Comparison of ENCODE assay signal across 8 cellular contexts in the genomic region with DNA sequence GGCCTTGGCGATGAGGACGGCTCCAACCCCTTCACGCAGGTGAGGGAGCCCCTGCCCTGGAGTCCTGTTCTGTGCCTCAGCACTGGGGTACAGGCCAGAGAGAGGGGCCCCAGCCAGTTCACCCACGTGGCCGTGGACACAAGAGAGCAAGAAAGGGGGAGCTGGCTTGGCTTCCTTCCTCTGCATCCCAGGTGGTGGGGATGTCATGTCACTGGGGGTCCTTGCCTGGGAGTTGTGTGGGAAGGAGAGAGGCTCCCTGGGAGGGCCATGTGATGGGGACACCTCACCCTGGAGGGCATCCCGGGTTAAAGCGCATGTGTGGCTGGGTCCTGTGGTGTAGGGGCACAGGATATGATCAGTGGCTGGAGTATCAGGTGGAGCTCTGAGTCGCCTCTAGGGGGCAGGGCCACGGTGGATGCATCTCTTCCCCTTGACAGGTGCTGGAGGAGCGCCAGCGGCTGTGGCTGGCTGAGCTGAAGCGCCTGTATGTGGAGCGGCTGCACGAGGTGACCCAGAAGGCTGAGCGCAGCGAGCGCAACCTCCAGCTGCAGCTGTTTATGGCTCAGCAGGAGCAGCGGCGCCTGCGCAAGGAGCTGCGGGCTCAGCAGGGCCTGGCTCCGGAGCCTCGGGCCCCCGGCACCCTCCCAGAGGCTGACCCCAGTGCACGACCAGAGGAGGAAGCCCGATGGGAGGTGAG. TPM values are rescaled to one million over a fixed set of nuclear protein-coding genes. Genes with fewer than 3 reads are reported as not detected.
DNase-seq lines count a peak whose midpoint lies in the region; ATAC-seq, FAIRE-seq and TF ChIP-seq lines count a peak whose summit lies in the region.

No MANE protein-coding gene starts in this region.

- TF ChIP-seq CTCF in astrocyte (IDR thresholded peaks at IDR 0.05; ENCODE audit: insufficient read depth, low read depth, low read length) = peak; percentile 23
- TF ChIP-seq CTCF in kidney epithelial cell (IDR thresholded peaks at IDR 0.05; ENCODE audit: insufficient read depth, low read length, poor library complexity, severe bottlenecking) = peak; percentile 75

- H3K79me2 ChIP-seq in astrocyte (ENCODE audit: insufficient read depth, low read length) = no peaks in the 10 kb centered on the region

- H2AFZ ChIP-seq in astrocyte (ENCODE audit: low read depth, low read length) = no peak overlapping the region

- H3K9me3 ChIP-seq in astrocyte (ENCODE audit: insufficient read depth, low read depth, low read length) = no peaks in the 10 kb centered on the region

- no peaks in the 10 kb centered on the region for H3K9me3 Mint-ChIP-seq in astrocyte (ENCODE audit: unreplicated experiment)

- no peak overlapping the region for H3K27ac ChIP-seq in astrocyte (ENCODE audit: low read depth, low read length)

- peak; percentile 83 for ATAC-seq in HG02885 (IDR thresholded peaks at IDR 0.05; ENCODE audit: poor library complexity, unreplicated experiment)

- no peaks in the 10 kb centered on the region for H3K36me3 Mint-ChIP-seq in astrocyte (ENCODE audit: low read depth, unreplicated experiment)

- no peak overlapping the region for H3K4me3 Mint-ChIP-seq in astrocyte (ENCODE audit: unreplicated experiment)

- H3K27ac Mint-ChIP-seq in astrocyte (ENCODE audit: unreplicated experiment) = no peak overlapping the region

- H3K36me3 ChIP-seq in astrocyte (ENCODE audit: insufficient read depth, low read length) (no peaks in the 10 kb centered on the region), kidney epithelial cell (ENCODE audit: control insufficient read depth, insufficient read depth, low read length) (no peaks in the 10 kb centered on the region)

- H3K27me3 Mint-ChIP-seq in astrocyte (ENCODE audit: low read depth, unreplicated experiment) = peaks cover 10% of the 10 kb centered on the region

- H3K4me1 ChIP-seq in astrocyte (ENCODE audit: insufficient read depth, low read length) = no peaks in the 10 kb centered on the region

- H3K4me2 ChIP-seq in astrocyte (ENCODE audit: low read length) = no peak overlapping the region

- no peaks in the 10 kb centered on the region for H4K20me1 ChIP-seq in astrocyte (ENCODE audit: insufficient read depth, low read length)

- FAIRE-seq in astrocyte (lab: Jason Lieb, UNC) = no peak

- H3K9ac ChIP-seq in astrocyte (ENCODE audit: low read length) = no peak overlapping the region

- H3K27me3 ChIP-seq in astrocyte (ENCODE audit: insufficient read depth, low read length) (peaks cover 12% of the 10 kb centered on the region), kidney epithelial cell (ENCODE audit: control insufficient read depth, insufficient read depth, low read length) (no peaks in the 10 kb centered on the region)

- H3K4me1 Mint-ChIP-seq in astrocyte (ENCODE audit: low read depth, unreplicated experiment) = peaks cover 3% of the 10 kb centered on the region

- DNase-seq in NCI-H748 (lab: John Stamatoyannopoulos, UW; ENCODE audit: unreplicated experiment) = peak; percentile 81
- DNase-seq in NCI-H748 treated with DMSO at 0.1 percent for 48 hours (lab: John Stamatoyannopoulos, UW) = no peak
- peak; percentile 63 for DNase-seq in NCI-H146 treated with DMSO at 0.1 percent for 48 hours (lab: John Stamatoyannopoulos, UW; ENCODE audit: unreplicated experiment)
- DNase-seq in T-helper 22 cell (ENCODE audit: low read depth) = peak; percentile 60
- peak; percentile 12 for DNase-seq in astrocyte (ENCODE audit: low read depth)
- peak; percentile 61 for DNase-seq in kidney epithelial cell (ENCODE audit: low read depth)
- peak; percentile 65 to 69 for DNase-seq in stimulated activated CD4-positive, alpha-beta T cell treated with anti-CD3 and anti-CD28 coated beads, Interleukin-2, amount 100 ng/mL, for 48 hours

- no peak overlapping the region for H3K4me3 ChIP-seq in astrocyte (ENCODE audit: insufficient read depth, low read depth, low read length)
- H3K4me3 ChIP-seq in kidney epithelial cell (ENCODE audit: low read depth, low read length) = no peak overlapping the region

RNA-seq across cellular contexts. Expression of a gene that starts 7.5 kb away (rescaled TPM):
- 0.75 and 1.3 TPM in 2 replicates for total RNA-seq in astrocyte
- 6.0 and 6.8 TPM in 2 replicates for total RNA-seq in kidney epithelial cell

RNA-seq across cellular contexts. Expression of a gene that starts 10.0 kb away (rescaled TPM):
- total RNA-seq in astrocyte (14.3 and 15.7 TPM in 2 replicates), kidney epithelial cell (26.3 and 42.7 TPM in 2 replicates)

RNA-seq across cellular contexts. Expression of a gene that starts 32.9 kb away (rescaled TPM):
- 135 and 149 TPM in 2 replicates for total RNA-seq in astrocyte
- total RNA-seq in kidney epithelial cell = 454 and 476 TPM in 2 replicates
